In the genomic region with DNA sequence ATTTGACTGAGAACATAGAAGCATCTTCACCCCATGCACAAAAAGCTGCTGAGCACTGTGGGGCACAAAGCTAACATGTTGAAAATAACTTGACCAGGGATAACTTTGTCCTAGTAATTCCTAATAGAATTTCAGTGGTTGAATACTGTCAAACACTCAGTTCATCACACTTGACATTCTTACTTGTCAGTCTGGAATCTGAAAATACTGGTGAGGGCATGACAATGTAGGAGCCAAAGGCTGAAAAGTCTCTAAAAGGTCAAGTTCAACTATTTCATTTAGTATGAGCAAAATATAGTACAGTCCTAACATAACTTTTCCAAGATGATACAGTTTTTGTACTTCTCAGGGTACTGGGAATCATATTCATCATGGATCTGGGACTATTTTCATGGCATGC, we compare ENCODE assay signal across 19 cellular contexts.
"Had no signal": no experiment of that assay in that cellular context is flagged by ENCODE, and none has a peak within 500 bp of the region (broad histone marks: within the 10 kb centered on the region; RNA-seq: fewer than 3 reads in every experiment).

No MANE protein-coding gene starts in this region.

- H3K4me3 ChIP-seq: MG63 had no signal

- H3K27ac ChIP-seq: RWPE1 had no signal

- H3K4me2 ChIP-seq: SK-N-SH had no signal

- FAIRE-seq: HepG2 had no signal

- H3K9me3 ChIP-seq: MG63, SK-N-SH had no signal

- H3K27me3 ChIP-seq: MG63 had no signal

- DNase-seq: IMR-90, Karpas-422, KG1, MG63, NCI-H1092 treated with DMSO at 0.1 percent for 48 hours, NCI-H1436, NCI-H187, NCI-H2029, NCI-H2081 treated with DMSO at 0.1 percent for 48 hours, NCI-H226, NCI-H524, NCI-H774, PC-3, SHP77, SK-N-SH, SW 1271, T-cell had no signal

- H3K36me3 ChIP-seq: MG63 had no signal
